In the genomic region with DNA sequence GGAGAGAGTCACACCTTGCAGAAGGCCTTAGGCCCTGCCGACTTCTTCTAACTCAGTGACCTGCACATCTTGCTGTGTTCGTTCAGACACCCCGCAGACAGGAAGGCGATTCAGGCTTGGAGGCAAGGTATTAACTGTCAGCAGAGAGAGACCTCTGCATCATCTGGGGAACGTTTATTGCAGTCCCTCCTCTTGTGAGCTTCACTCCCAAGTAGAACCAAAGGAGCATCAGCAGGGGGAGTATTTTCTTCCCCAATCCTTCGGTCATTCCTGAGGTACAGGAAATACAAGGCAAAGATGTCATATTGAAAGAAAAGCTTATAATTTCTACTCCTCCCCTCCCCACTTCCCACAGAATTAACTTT, we compare ENCODE assay signal across 12 cellular contexts.
DNase-seq lines count a peak whose midpoint lies in the region; ATAC-seq, FAIRE-seq and TF ChIP-seq lines count a peak whose summit lies in the region.
"Had no signal": no experiment of that assay in that cellular context is flagged by ENCODE, and none has a peak within 500 bp of the region (broad histone marks: within the 10 kb centered on the region; RNA-seq: fewer than 3 reads in every experiment).

No MANE protein-coding gene starts in this region.

- H3K27me3 ChIP-seq in lung (ENCODE audit: control insufficient read depth, insufficient read depth): no peaks in the 10 kb centered on the region
- H3K27me3 ChIP-seq in tibial artery: no peaks in the 10 kb centered on the region

- H3K27ac ChIP-seq in coronary artery: peak overlapping the region; percentile 88 to 89
- peak overlapping the region; percentile 28 to 88 for H3K27ac ChIP-seq in lung (ENCODE audit: low read depth in 1 of 2, low read length in 1 of 2)
- peak overlapping the region; percentile 78 to 81 for H3K27ac ChIP-seq in tibial artery
- H3K27ac ChIP-seq in kidney (ENCODE audit: low read depth in 2 of 2, low read length in 2 of 2): no peak overlapping the region

- intact Hi-C loops in tibial artery (cut with DNase I; ENCODE audit: low total_unique reads): loop anchor here (10.0 kb wide), 1 partner anchor 120 kb away; no protein-coding TSS in a partner anchor
- intact Hi-C loops in kidney (cut with DNase I): no loop called here

- H3K27ac Mint-ChIP-seq in HFFc6: peak overlapping the region; percentile 6; the same call in 1 of the 2 replicates

- TF ChIP-seq CTCF in HFFc6 (IDR thresholded peaks at IDR 0.05) (peak; percentile 34), coronary artery (IDR thresholded peaks at IDR 0.05) (no peak), lung (IDR thresholded peaks at IDR 0.05; ENCODE audit: control extremely low read depth, extremely low read depth) (no peak), tibial artery (IDR thresholded peaks at IDR 0.05) (no peak), kidney (IDR thresholded peaks at IDR 0.05; ENCODE audit: borderline replicate concordance, extremely low read depth, insufficient read depth) (no peak)

- no peaks in the 10 kb centered on the region for H3K36me3 Mint-ChIP-seq in HFFc6 (ENCODE audit: low read depth)

- H3K9me3 Mint-ChIP-seq in HFFc6: no peaks in the 10 kb centered on the region

- H3K27me3 Mint-ChIP-seq in HFFc6 (ENCODE audit: insufficient read depth): no peaks in the 10 kb centered on the region; the same call in 1 of the 2 replicates

- WGBS in lung, 2 donors: 38 to 55% methylated on average over 6 of the region's 6 CpGs

- peaks cover 47% of the 10 kb centered on the region for H3K4me1 Mint-ChIP-seq in HFFc6 (ENCODE audit: low read depth)

- DNase-seq in HFFc6 (no peak), coronary artery (ENCODE audit: low spot score) (no peak), lung (ENCODE audit: low spot score) (no peak), tibial artery (no peak), CD1c-positive myeloid dendritic cell (ENCODE audit: extremely low spot score) (no peak), kidney (no peak), NCI-H1694 treated with DMSO at 0.1 percent for 48 hours (lab: John Stamatoyannopoulos, UW) (no peak)
- DNase-seq: activated CD4-positive, alpha-beta T cell treated with anti-CD3 and anti-CD28 coated beads for 1 hour; activated gamma-delta T cell; NCI-H345; SIG-M5 had no signal

- H3K4me3 ChIP-seq in coronary artery (peak overlapping the region; percentile 51), lung (no peak overlapping the region), tibial artery (peak overlapping the region in 1 of 2 donors; percentile 37), kidney (ENCODE audit: low read length in 2 of 2) (no peak overlapping the region)

- H3K4me1 ChIP-seq in lung (ENCODE audit: control insufficient read depth in 2 of 2, insufficient read depth in 2 of 2, low read length in 2 of 2) (peaks cover 7 to 11% of the 10 kb centered on the region in 2 donors), tibial artery (peaks cover 0 to 26% (median 19%) of the 10 kb centered on the region in 4 donors), kidney (ENCODE audit: control insufficient read depth in 1 of 2, insufficient read depth in 1 of 2, low read depth in 1 of 2, low read length in 2 of 2) (peaks cover 4% of the 10 kb centered on the region in 2 donors)

- H3K4me3 Mint-ChIP-seq in HFFc6: no peak overlapping the region

- H3K36me3 ChIP-seq in lung (ENCODE audit: control insufficient read depth in 2 of 2, insufficient read depth in 2 of 2, low read length in 2 of 2) (no peaks in the 10 kb centered on the region), tibial artery (no peaks in the 10 kb centered on the region), kidney (ENCODE audit: control insufficient read depth in 1 of 2, insufficient read depth in 2 of 2, low read length in 2 of 2) (no peaks in the 10 kb centered on the region)

- H3K9me3 ChIP-seq in lung (ENCODE audit: control insufficient read depth in 2 of 2, insufficient read depth in 1 of 2, low read length in 1 of 2): no peaks in the 10 kb centered on the region
- H3K9me3 ChIP-seq in tibial artery: no peaks in the 10 kb centered on the region
- H3K9me3 ChIP-seq in kidney (ENCODE audit: control insufficient read depth in 1 of 2, low read length in 2 of 2): no peaks in the 10 kb centered on the region

- ATAC-seq in lung (ENCODE audit: insufficient read depth, low FRiP score) (no peak), GM18867 (IDR thresholded peaks at IDR 0.05; ENCODE audit: unreplicated experiment) (no peak)

- no peak for FAIRE-seq in kidney (lab: Jason Lieb, UNC)

- no peak overlapping the region for H3K9ac ChIP-seq in kidney (ENCODE audit: low read length in 2 of 2)

Comparison
In these comparisons a context has a peak if more than half of its experiments do, and no peak if none do; other contexts are left out.
1. H3K27ac ChIP-seq: peak in coronary artery (2 of 2), lung (2 of 2) and tibial artery (2 of 2); none in kidney (0 of 2).